ENCODE assay signal across 7 cellular contexts in the genomic region with DNA sequence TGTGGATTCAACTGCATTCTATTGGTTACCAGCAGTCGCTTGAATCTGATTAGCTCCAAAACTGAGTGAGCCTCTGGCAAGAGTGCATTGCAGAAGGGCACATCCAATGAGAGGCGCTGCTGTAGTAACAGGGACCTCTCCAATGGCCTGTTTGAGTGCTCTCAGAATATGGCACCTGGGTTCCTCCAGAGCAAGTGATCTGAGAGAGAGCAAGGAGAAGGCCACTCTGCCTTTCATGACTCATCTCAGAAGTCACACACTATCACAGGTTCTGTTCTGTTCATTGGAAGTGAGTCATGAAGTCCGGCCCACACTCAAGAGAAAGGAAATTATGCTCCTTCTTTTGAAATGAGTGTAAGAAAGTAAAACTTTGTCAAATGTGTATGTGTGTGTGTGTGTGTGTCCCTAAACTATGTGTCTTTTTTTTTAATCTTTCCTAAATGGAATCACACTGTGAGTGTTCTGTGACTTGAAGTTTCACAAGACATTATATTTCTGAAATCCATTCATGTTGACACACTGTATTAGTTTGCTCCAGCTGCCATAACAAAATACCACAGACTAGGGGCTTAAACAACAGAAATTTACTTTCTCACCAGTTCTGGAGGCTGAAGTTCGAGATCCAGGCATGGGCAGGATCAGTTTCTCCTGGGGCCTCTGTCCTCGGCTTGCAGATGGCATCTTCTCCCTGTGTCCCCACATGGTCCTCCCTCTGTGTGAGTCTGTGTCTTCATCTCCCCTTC.
DNase-seq lines count a peak whose midpoint lies in the region; ATAC-seq, FAIRE-seq and TF ChIP-seq lines count a peak whose summit lies in the region.

No MANE protein-coding gene starts in this region.

- peaks cover 3 to 16% of the 10 kb centered on the region in 2 experiments; a peak in 4 of 5 replicates for H3K4me1 ChIP-seq in K562 (replicated peaks in 1 of 2; ENCODE audit: control insufficient read depth in 2 of 2, insufficient read depth in 2 of 2, low read length in 2 of 2)
- no peaks in the 10 kb centered on the region for H3K4me1 ChIP-seq in heart right ventricle

- WGBS in K562 (ENCODE audit: insufficient coverage, low coverage, missing lambda C conversion rate), result 22% methylated on average over 5 of the region's 5 CpGs
- WGBS in heart right ventricle, 2 donors, result 95 to 96% methylated on average over 5 of the region's 5 CpGs

- TF ChIP-seq POLR2A in K562 (conservative IDR thresholded peaks at IDR 0.05), result no peak

- H3K27me3 ChIP-seq in K562 (ENCODE audit: control insufficient read depth in 2 of 2, insufficient read depth in 2 of 2, low read length in 2 of 2) (peaks cover 0 to 3% of the 10 kb centered on the region in 2 experiments; a peak in 2 of 5 replicates), heart right ventricle (no peaks in the 10 kb centered on the region)

- peak; percentile 85 for ATAC-seq in HG03432 (IDR thresholded peaks at IDR 0.05; ENCODE audit: unreplicated experiment)
- peak; percentile 61 for ATAC-seq in K562
- no peak for ATAC-seq in heart right ventricle

- peak overlapping the region; percentile 21 for H3K4me2 ChIP-seq in K562 (ENCODE audit: insufficient read depth, low read length)

- H2AFZ ChIP-seq in K562 (ENCODE audit: low read depth, low read length), result peak overlapping the region; percentile 69

- no peaks in the 10 kb centered on the region for H3K9me1 ChIP-seq in K562 (ENCODE audit: control insufficient read depth, insufficient read depth, low read length)

- H3K9me3 ChIP-seq in K562 (replicated peaks; ENCODE audit: control insufficient read depth, insufficient read depth, low read depth, low read length) (0 out of 2 replicates have a peak, but pooled peaks cover 2% of the 10 kb centered on the region), heart right ventricle (peaks cover 0 to 7% (median 0%) of the 10 kb centered on the region in 11 donors)

- no TSS peak for BruUV-seq in K562 (replicated peaks; lab: Mats Ljungman, UMichigan)

- in situ Hi-C loops in K562 (cut with MboI), result no loop called here

- DNase-seq in GM19239 (ENCODE audit: insufficient read length, low spot score), result peak; percentile 14
- DNase-seq in K562 (ENCODE audit: extremely low read depth in 1 of 4, low spot score in 3 of 4), result peak; percentile 36 to 65 (median 47)
- DNase-seq in stimulated activated CD4-positive, alpha-beta T cell treated with anti-CD3 and anti-CD28 coated beads, TNF-alpha, amount 100 ng/mL, for 24 hours (ENCODE audit: low read depth in 3 of 3), result peak; percentile 20 to 34 (median 31)
- DNase-seq in heart right ventricle, result no peak
- no peak for DNase-seq in NCI-H446 treated with DMSO at 0.1 percent for 48 hours (lab: John Stamatoyannopoulos, UW)
- no peak for DNase-seq in effector CD4-positive, alpha-beta T cell

- H3K9ac ChIP-seq in K562 (ENCODE audit: insufficient read depth in 1 of 2, low read depth in 2 of 2, low read length in 2 of 2), result no peak overlapping the region

- CTCF ChIA-PET in K562 (lab: Yijun Ruan, JAX; ENCODE audit: low intra/inter-chr PET ratio), result no interaction called here

- POLR2A ChIA-PET in K562 (lab: Yijun Ruan, JAX), result interaction anchor here (0.5 to 2.1 kb wide), 2 partner anchors 9 to 54 kb away, joined by 3 to 19 read pairs; no protein-coding TSS in a partner anchor

- TF ChIP-seq CTCF in K562 (IDR thresholded peaks at IDR 0.05 in 2 of 3, conservative IDR thresholded peaks at IDR 0.05 in 1 of 3; ENCODE audit: insufficient read depth in 2 of 3, low read depth in 1 of 3, low read length in 3 of 3), result no peak
- TF ChIP-seq CTCF in heart right ventricle (IDR thresholded peaks at IDR 0.05), result no peak

- H3K79me2 ChIP-seq in K562 (ENCODE audit: control insufficient read depth, insufficient read depth, low read length), result no peaks in the 10 kb centered on the region

- H3K36me3 ChIP-seq in K562 (ENCODE audit: control insufficient read depth, insufficient read depth, low read length) (no peaks in the 10 kb centered on the region), heart right ventricle (no peaks in the 10 kb centered on the region)

- no peak for TF ChIP-seq RAD21 in K562 (CRISPR knock-in tag; conservative IDR thresholded peaks at IDR 0.05 in 1 of 2, IDR thresholded peaks at IDR 0.05 in 1 of 2)

- intact Hi-C loops in K562 (cut with micrococcal nuclease), result no loop called here
- intact Hi-C loops in heart right ventricle (cut with DNase I), result no loop called here

- TF ChIP-seq EP300 in K562 (IDR thresholded peaks at IDR 0.05; ENCODE audit: low read length), result no peak

- H3K27ac ChIP-seq in K562 (ENCODE audit: extremely low read depth, low read depth, low read length) (peak overlapping the region; percentile 36; the same call in 2 of the 3 replicates), heart right ventricle (no peak overlapping the region)

- FAIRE-seq in GM19239 (lab: Jason Lieb, UNC) (no peak), K562 (lab: Jason Lieb, UNC) (peak; percentile 46)

- H3K4me3 ChIP-seq in K562 (no peak overlapping the region), heart right ventricle (no peak overlapping the region)

- no peaks in the 10 kb centered on the region for H4K20me1 ChIP-seq in K562 (replicated peaks; ENCODE audit: control insufficient read depth, insufficient read depth, low read length)

TF ChIP-seq in K562, 482 proteins besides CTCF, POLR2A, EP300 and RAD21 (continues in another document):
- TF ChIP-seq ARID1B (IDR thresholded peaks at IDR 0.05) (peak; percentile 68), FOSL1 (tag; conservative IDR thresholded peaks at IDR 0.05) (peak; percentile 99), CREM (IDR thresholded peaks at IDR 0.05; ENCODE audit: low read depth) (no peak), FOS (IDR thresholded peaks at IDR 0.05; ENCODE audit: extremely low read depth, insufficient read length) (no peak), TFAM (CRISPR knock-in tag; conservative IDR thresholded peaks at IDR 0.05) (no peak), BACH1 (tag; IDR thresholded peaks at IDR 0.05) (0 out of 2 replicates have a peak, but pooled peaks have one; percentile 23), GTF2E2 (tag; IDR thresholded peaks at IDR 0.05) (0 out of 2 replicates have a peak, but pooled peaks have one; percentile 27), SMARCA4 (IDR thresholded peaks at IDR 0.05) (peak; percentile 79), PHTF2 (CRISPR knock-in tag; IDR thresholded peaks at IDR 0.05) (no peak), JUND (IDR thresholded peaks at IDR 0.05; ENCODE audit: borderline replicate concordance, low read depth, low read length) (peak; percentile 92), JUND (tag; IDR thresholded peaks at IDR 0.05; ENCODE audit: borderline replicate concordance, low read depth, low read length) (peak; percentile 91), JUN (IDR thresholded peaks at IDR 0.05; ENCODE audit: borderline replicate concordance, low read depth, low read length) (peak; percentile 94), JUN (CRISPR knock-in tag; IDR thresholded peaks at IDR 0.05; ENCODE audit: borderline replicate concordance) (no peak), PURB (CRISPR knock-in tag; IDR thresholded peaks at IDR 0.05; ENCODE audit: low read depth) (no peak), NFE2 (IDR thresholded peaks at IDR 0.05; ENCODE audit: low read depth) (0 out of 2 replicates have a peak, but pooled peaks have one; percentile 19), SMARCC2 (IDR thresholded peaks at IDR 0.05; ENCODE audit: low read depth) (0 out of 2 replicates have a peak, but pooled peaks have one; percentile 21), ZNF12 (CRISPR knock-in tag; IDR thresholded peaks at IDR 0.05) (peak; percentile 98), JUNB (CRISPR knock-in tag; conservative IDR thresholded peaks at IDR 0.05) (peak; percentile 74; the same call in 1 of the 2 replicates), EHMT2 (IDR thresholded peaks at IDR 0.05) (peak; percentile 56; the same call in 1 of the 2 replicates)
- TF ChIP-seq, protein P1, sequence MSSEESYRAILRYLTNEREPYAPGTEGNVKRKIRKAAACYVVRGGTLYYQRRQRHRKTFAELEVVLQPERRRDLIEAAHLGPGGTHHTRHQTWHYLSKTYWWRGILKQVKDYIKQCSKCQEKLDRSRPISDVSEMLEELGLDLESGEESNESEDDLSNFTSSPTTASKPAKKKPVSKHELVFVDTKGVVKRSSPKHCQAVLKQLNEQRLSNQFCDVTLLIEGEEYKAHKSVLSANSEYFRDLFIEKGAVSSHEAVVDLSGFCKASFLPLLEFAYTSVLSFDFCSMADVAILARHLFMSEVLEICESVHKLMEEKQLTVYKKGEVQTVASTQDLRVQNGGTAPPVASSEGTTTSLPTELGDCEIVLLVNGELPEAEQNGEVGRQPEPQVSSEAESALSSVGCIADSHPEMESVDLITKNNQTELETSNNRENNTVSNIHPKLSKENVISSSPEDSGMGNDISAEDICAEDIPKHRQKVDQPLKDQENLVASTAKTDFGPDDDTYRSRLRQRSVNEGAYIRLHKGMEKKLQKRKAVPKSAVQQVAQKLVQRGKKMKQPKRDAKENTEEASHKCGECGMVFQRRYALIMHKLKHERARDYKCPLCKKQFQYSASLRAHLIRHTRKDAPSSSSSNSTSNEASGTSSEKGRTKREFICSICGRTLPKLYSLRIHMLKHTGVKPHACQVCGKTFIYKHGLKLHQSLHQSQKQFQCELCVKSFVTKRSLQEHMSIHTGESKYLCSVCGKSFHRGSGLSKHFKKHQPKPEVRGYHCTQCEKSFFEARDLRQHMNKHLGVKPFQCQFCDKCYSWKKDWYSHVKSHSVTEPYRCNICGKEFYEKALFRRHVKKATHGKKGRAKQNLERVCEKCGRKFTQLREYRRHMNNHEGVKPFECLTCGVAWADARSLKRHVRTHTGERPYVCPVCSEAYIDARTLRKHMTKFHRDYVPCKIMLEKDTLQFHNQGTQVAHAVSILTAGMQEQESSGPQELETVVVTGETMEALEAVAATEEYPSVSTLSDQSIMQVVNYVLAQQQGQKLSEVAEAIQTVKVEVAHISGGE (CRISPR knock-in tag; IDR thresholded peaks at IDR 0.05), result 0 out of 6 replicates have a peak, but pooled peaks of 1 of the 3 experiments have one; percentile 25
- TF ChIP-seq, protein P2, sequence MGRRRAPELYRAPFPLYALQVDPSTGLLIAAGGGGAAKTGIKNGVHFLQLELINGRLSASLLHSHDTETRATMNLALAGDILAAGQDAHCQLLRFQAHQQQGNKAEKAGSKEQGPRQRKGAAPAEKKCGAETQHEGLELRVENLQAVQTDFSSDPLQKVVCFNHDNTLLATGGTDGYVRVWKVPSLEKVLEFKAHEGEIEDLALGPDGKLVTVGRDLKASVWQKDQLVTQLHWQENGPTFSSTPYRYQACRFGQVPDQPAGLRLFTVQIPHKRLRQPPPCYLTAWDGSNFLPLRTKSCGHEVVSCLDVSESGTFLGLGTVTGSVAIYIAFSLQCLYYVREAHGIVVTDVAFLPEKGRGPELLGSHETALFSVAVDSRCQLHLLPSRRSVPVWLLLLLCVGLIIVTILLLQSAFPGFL (CRISPR knock-in tag; IDR thresholded peaks at IDR 0.05), result no peak

Comparison
In these comparisons a context has a peak if more than half of its experiments do, and no peak if none do; other contexts are left out.
1. DNase-seq: peak in GM19239 (single experiment), K562 (4 of 4) and stimulated activated CD4-positive, alpha-beta T cell treated with anti-CD3 and anti-CD28 coated beads, TNF-alpha, amount 100 ng/mL, for 24 hours (3 of 3); none in heart right ventricle (0 of 2), NCI-H446 treated with DMSO at 0.1 percent for 48 hours (single experiment) and effector CD4-positive, alpha-beta T cell (single experiment).
2. ATAC-seq: peak in HG03432 (single experiment) and K562 (single experiment); none in heart right ventricle (0 of 8).